Comparison of ENCODE assay signal across 11 cellular contexts in the genomic region with DNA sequence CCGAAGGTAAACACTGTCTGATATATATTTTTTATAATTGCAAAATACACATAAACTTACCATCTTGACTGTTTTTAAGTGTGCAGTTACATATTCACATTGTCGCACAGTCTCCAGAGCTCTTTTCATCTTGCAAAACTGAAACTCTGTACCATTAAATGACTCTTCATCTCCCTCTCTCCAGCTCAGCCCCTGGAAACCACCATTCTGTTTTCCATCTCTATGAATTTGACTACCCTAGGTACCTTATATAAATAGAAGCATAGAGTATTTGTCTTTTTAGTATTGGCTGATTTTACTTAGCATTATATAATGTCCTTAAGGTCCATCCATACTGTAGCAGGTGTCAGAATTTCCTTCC. TPM values are rescaled to one million over a fixed set of nuclear protein-coding genes. Genes with fewer than 3 reads are reported as not detected.
DNase-seq lines count a peak whose midpoint lies in the region; ATAC-seq and TF ChIP-seq lines count a peak whose summit lies in the region.
"Had no signal": no experiment of that assay in that cellular context is flagged by ENCODE, and none has a peak within 500 bp of the region (broad histone marks: within the 10 kb centered on the region; RNA-seq: fewer than 3 reads in every experiment).

No MANE protein-coding gene starts in this region.

- H3K4me3 ChIP-seq in GM12864 (ENCODE audit: low read depth, low read length) (peak overlapping the region; percentile 35), endodermal cell (ENCODE audit: low read length) (no peak overlapping the region)

- no peak overlapping the region for H3K9ac ChIP-seq in endodermal cell (ENCODE audit: extremely low read depth, low read length, poor library complexity, severe bottlenecking)

- H3K36me3 ChIP-seq in endodermal cell (ENCODE audit: control insufficient read depth, insufficient read depth, low read length): no peaks in the 10 kb centered on the region

- H3K9me3 ChIP-seq in endodermal cell (ENCODE audit: control insufficient read depth, low read length): no peaks in the 10 kb centered on the region

- no peaks in the 10 kb centered on the region for H3K27me3 ChIP-seq in endodermal cell (ENCODE audit: control insufficient read depth, insufficient read depth, low read length, poor library complexity, severe bottlenecking)

- H3K4me1 ChIP-seq in endodermal cell (ENCODE audit: control insufficient read depth, insufficient read depth, low read length): peaks cover 3% of the 10 kb centered on the region

- TF ChIP-seq CTCF in GM12864 (IDR thresholded peaks at IDR 0.05; ENCODE audit: low read depth, low read length, missing control alignments): no peak
- TF ChIP-seq CTCF in endodermal cell (conservative IDR thresholded peaks at IDR 0.05): no peak

- H3K4me3 Mint-ChIP-seq in activated naive CD8-positive, alpha-beta T cell treated with anti-CD3 and anti-CD28 coated beads, Interleukin-2, amount 10 ng/mL, durations not matched to agents 7 days and 5 days: peak overlapping the region; percentile 33
- no peak overlapping the region for H3K4me3 Mint-ChIP-seq in endodermal cell

- H3K36me3 Mint-ChIP-seq in activated naive CD8-positive, alpha-beta T cell treated with anti-CD3 and anti-CD28 coated beads, Interleukin-2, amount 10 ng/mL, durations not matched to agents 7 days and 5 days: peaks cover 8% of the 10 kb centered on the region
- no peaks in the 10 kb centered on the region for H3K36me3 Mint-ChIP-seq in endodermal cell (ENCODE audit: low read depth)

- 86 to 93% methylated on average over 1 of the region's 2 CpGs for WGBS in endodermal cell (ENCODE audit: insufficient coverage in 1 of 2, insufficient read length in 1 of 2), 2 experiments

- ATAC-seq in GM19372 (IDR thresholded peaks at IDR 0.05; ENCODE audit: low read depth, unreplicated experiment): peak; percentile 38
- peak; percentile 39 for ATAC-seq in HG03097 (IDR thresholded peaks at IDR 0.05; ENCODE audit: low FRiP score, unreplicated experiment)
- peak; percentile 37 for ATAC-seq in activated naive CD8-positive, alpha-beta T cell treated with anti-CD3 and anti-CD28 coated beads, Interleukin-2, amount 10 ng/mL, durations not matched to agents 7 days and 5 days (ENCODE audit: low read depth)
- ATAC-seq: effector memory CD8-positive, alpha-beta T cell had no signal

- peak overlapping the region; percentile 73 for H3K27ac Mint-ChIP-seq in activated naive CD8-positive, alpha-beta T cell treated with anti-CD3 and anti-CD28 coated beads, Interleukin-2, amount 10 ng/mL, durations not matched to agents 7 days and 5 days
- H3K27ac Mint-ChIP-seq in endodermal cell: no peak overlapping the region
- H3K27ac Mint-ChIP-seq: effector memory CD8-positive, alpha-beta T cell had no signal

- peaks cover 61% of the 10 kb centered on the region for H3K4me1 Mint-ChIP-seq in activated naive CD8-positive, alpha-beta T cell treated with anti-CD3 and anti-CD28 coated beads, Interleukin-2, amount 10 ng/mL, durations not matched to agents 7 days and 5 days
- H3K4me1 Mint-ChIP-seq in endodermal cell: peaks cover 20% of the 10 kb centered on the region

- no peak for TF ChIP-seq POLR2A in erythroblast (IDR thresholded peaks at IDR 0.05; ENCODE audit: low read length)

- no peak overlapping the region for H3K27ac ChIP-seq in endodermal cell (ENCODE audit: low read depth, low read length)

- DNase-seq in GM12864 (ENCODE audit: low read depth): no peak
- DNase-seq in activated naive CD8-positive, alpha-beta T cell treated with anti-CD3 and anti-CD28 coated beads, Interleukin-2, amount 10 ng/mL, durations not matched to agents 7 days and 5 days: no peak
- DNase-seq in activated effector memory CD4-positive, alpha-beta T cell treated with Interleukin-2 at 50 U/mL for 16 hours: no peak
- no peak for DNase-seq in endodermal cell
- no peak for DNase-seq in DMS 273 treated with DMSO at 0.1 percent for 48 hours (lab: John Stamatoyannopoulos, UW)
- no peak for DNase-seq in erythroblast (lab: John Stamatoyannopoulos, UW)
- DNase-seq: DND-41; effector memory CD8-positive, alpha-beta T cell; stimulated activated naive CD4-positive, alpha-beta T cell treated with Interleukin-2 at 50 U/mL for 16 hours had no signal

- POLR2A ChIA-PET in activated naive CD8-positive, alpha-beta T cell treated with anti-CD3 and anti-CD28 coated beads, Interleukin-2, amount 10 ng/mL, durations not matched to agents 7 days and 5 days (lab: Charles Lee): no interaction called here

- no peaks in the 10 kb centered on the region for H3K9me3 Mint-ChIP-seq in activated naive CD8-positive, alpha-beta T cell treated with anti-CD3 and anti-CD28 coated beads, Interleukin-2, amount 10 ng/mL, durations not matched to agents 7 days and 5 days
- no peaks in the 10 kb centered on the region for H3K9me3 Mint-ChIP-seq in endodermal cell
- H3K9me3 Mint-ChIP-seq: effector memory CD8-positive, alpha-beta T cell had no signal

- no peaks in the 10 kb centered on the region for H3K27me3 Mint-ChIP-seq in activated naive CD8-positive, alpha-beta T cell treated with anti-CD3 and anti-CD28 coated beads, Interleukin-2, amount 10 ng/mL, durations not matched to agents 7 days and 5 days
- no peaks in the 10 kb centered on the region for H3K27me3 Mint-ChIP-seq in endodermal cell (ENCODE audit: insufficient read depth)
- H3K27me3 Mint-ChIP-seq: effector memory CD8-positive, alpha-beta T cell had no signal

RNA-seq across cellular contexts. Expression of a gene that starts 45.8 kb away (rescaled TPM):
- total RNA-seq in activated naive CD8-positive, alpha-beta T cell treated with anti-CD3 and anti-CD28 coated beads, Interleukin-2, amount 10 ng/mL, durations not matched to agents 7 days and 5 days: 10 to 100 TPM; 18.5 to 18.9 TPM
- total RNA-seq in endodermal cell: 10 to 100 TPM in 1 of 2 donors, 1 to 10 TPM in 1; 8.1 to 11.8 TPM
- polyA plus RNA-seq in endodermal cell (2013, experiment 1 of 2): 10.0 TPM
- 10.1 TPM for polyA plus RNA-seq in endodermal cell (2013, experiment 2 of 2)
